34 cellular contexts compared by ENCODE assay signal in genomic region chr1:56852478-56852877, GRCh38. TPM values are rescaled to one million over a fixed set of nuclear protein-coding genes. Genes with fewer than 3 reads are reported as not detected.
"Had no signal": no experiment of that assay in that cellular context is flagged by ENCODE, and none has a peak within 500 bp of the region (broad histone marks: within the 10 kb centered on the region; RNA-seq: fewer than 3 reads in every experiment).

No MANE protein-coding gene starts in this region.

- H3K9ac ChIP-seq: parathyroid adenoma had no signal

- H2AFZ ChIP-seq: parathyroid adenoma had no signal

- H3K9me3 Mint-ChIP-seq: natural killer cell; nephron; stimulated activated effector memory CD8-positive, alpha-beta T cell treated with anti-CD3 and anti-CD28 coated beads, Interleukin-12 subunit alpha, Interleukin-12 subunit beta, amount 100 ng/mL, for 72 hours; stimulated activated naive B cell treated with anti-CD40 and anti-IgM and Interleukin-4, amounts not matched to agents 10 μg/mL and 1 μg/mL and 100 μg/mL, for 72 hours; stimulated activated naive CD8-positive, alpha-beta T cell treated with anti-CD3 and anti-CD28 coated beads, Interleukin-15, Interleukin-2, amounts not matched to agents 100 ng/mL and 50 ng/mL, for 24 hours; type B pancreatic cell had no signal

- H3K27ac ChIP-seq: neutrophil, ovary, parathyroid adenoma, psoas muscle, skin epidermis, stomach, thoracic aorta, thyroid gland, tibial nerve, upper lobe of right lung, uterus had no signal

- H3K27ac Mint-ChIP-seq: naive thymus-derived CD4-positive, alpha-beta T cell; natural killer cell; nephron; progenitor cell of endocrine pancreas; stimulated activated effector memory CD8-positive, alpha-beta T cell treated with anti-CD3 and anti-CD28 coated beads, Interleukin-12 subunit alpha, Interleukin-12 subunit beta, amount 100 ng/mL, for 72 hours; stimulated activated naive B cell treated with anti-CD40 and anti-IgM and Interleukin-4, amounts not matched to agents 10 μg/mL and 1 μg/mL and 100 μg/mL, for 72 hours; stimulated activated naive CD8-positive, alpha-beta T cell treated with anti-CD3 and anti-CD28 coated beads, Interleukin-15, Interleukin-2, amounts not matched to agents 100 ng/mL and 50 ng/mL, for 24 hours; type B pancreatic cell had no signal

- H3K27me3 ChIP-seq: ovary, stomach, thyroid gland, tibial nerve, upper lobe of right lung had no signal

- H3K4me3 Mint-ChIP-seq: naive thymus-derived CD4-positive, alpha-beta T cell; natural killer cell; nephron; stimulated activated effector memory CD8-positive, alpha-beta T cell treated with anti-CD3 and anti-CD28 coated beads, Interleukin-12 subunit alpha, Interleukin-12 subunit beta, amount 100 ng/mL, for 72 hours; stimulated activated naive B cell treated with anti-CD40 and anti-IgM and Interleukin-4, amounts not matched to agents 10 μg/mL and 1 μg/mL and 100 μg/mL, for 72 hours; stimulated activated naive CD8-positive, alpha-beta T cell treated with anti-CD3 and anti-CD28 coated beads, Interleukin-15, Interleukin-2, amounts not matched to agents 100 ng/mL and 50 ng/mL, for 24 hours; type B pancreatic cell had no signal

- ATAC-seq: naive thymus-derived CD4-positive, alpha-beta T cell; natural killer cell; psoas muscle; right cardiac atrium; sciatic nerve; stimulated activated effector memory CD8-positive, alpha-beta T cell treated with anti-CD3 and anti-CD28 coated beads, Interleukin-12 subunit alpha, Interleukin-12 subunit beta, amount 100 ng/mL, for 72 hours; stimulated activated naive B cell treated with anti-CD40 and anti-IgM and Interleukin-4, amounts not matched to agents 10 μg/mL and 1 μg/mL and 100 μg/mL, for 72 hours; upper lobe of right lung had no signal

- H3K4me1 Mint-ChIP-seq: naive thymus-derived CD4-positive, alpha-beta T cell; nephron; stimulated activated effector memory CD8-positive, alpha-beta T cell treated with anti-CD3 and anti-CD28 coated beads, Interleukin-12 subunit alpha, Interleukin-12 subunit beta, amount 100 ng/mL, for 72 hours; stimulated activated naive B cell treated with anti-CD40 and anti-IgM and Interleukin-4, amounts not matched to agents 10 μg/mL and 1 μg/mL and 100 μg/mL, for 72 hours had no signal

- H3K4me3 ChIP-seq: ovary, psoas muscle, skin epidermis, stomach, thoracic aorta, thyroid gland, tibial nerve, upper lobe of right lung, uterus had no signal

- DNase-seq: naive thymus-derived CD4-positive, alpha-beta T cell; natural killer cell; occipital lobe; ovary; posterior cingulate gyrus; psoas muscle; right cardiac atrium; stimulated activated CD4-positive, alpha-beta T cell treated with anti-CD3 and anti-CD28 coated beads, Interleukin-15, amount 100 ng/mL, for 24 hours; stimulated activated CD4-positive, alpha-beta T cell treated with anti-CD3 and anti-CD28 coated beads, Interleukin-2, amount 100 ng/mL, for 24 hours; stimulated activated CD4-positive, alpha-beta T cell treated with anti-CD3 and anti-CD28 coated beads, Interleukin-2, amount 100 ng/mL, for 48 hours; stimulated activated CD4-positive, alpha-beta T cell treated with anti-CD3 and anti-CD28 coated beads, Interleukin-4, amount 100 ng/mL, for 24 hours; stimulated activated naive B cell treated with anti-CD40 and anti-IgM and Interleukin-4, amounts not matched to agents 10 μg/mL and 1 μg/mL and 100 μg/mL, for 72 hours; stimulated activated naive CD4-positive, alpha-beta T cell treated with Interleukin-2 at 50 U/mL for 16 hours; stomach; thyroid gland; upper lobe of right lung; uterus had no signal

- H3K79me2 ChIP-seq: parathyroid adenoma had no signal

- H3K36me3 Mint-ChIP-seq: naive thymus-derived CD4-positive, alpha-beta T cell; natural killer cell; stimulated activated effector memory CD8-positive, alpha-beta T cell treated with anti-CD3 and anti-CD28 coated beads, Interleukin-12 subunit alpha, Interleukin-12 subunit beta, amount 100 ng/mL, for 72 hours; stimulated activated naive B cell treated with anti-CD40 and anti-IgM and Interleukin-4, amounts not matched to agents 10 μg/mL and 1 μg/mL and 100 μg/mL, for 72 hours; type B pancreatic cell had no signal

- H3K9me3 ChIP-seq: neutrophil, ovary, psoas muscle, stomach, thoracic aorta, thyroid gland, tibial nerve, upper lobe of right lung, uterus had no signal

- H3K36me3 ChIP-seq: neutrophil, ovary, stomach, thoracic aorta, thyroid gland, tibial nerve, upper lobe of right lung, uterus had no signal

- H3K4me1 ChIP-seq: parathyroid adenoma, psoas muscle, stomach, thyroid gland, tibial nerve, upper lobe of right lung, uterus had no signal

RNA-seq across cellular contexts. Expression of gene C8A, which starts 2.1 kb away (rescaled TPM):
- total RNA-seq: naive thymus-derived CD4-positive, alpha-beta T cell; natural killer cell; occipital lobe; osteoblast; psoas muscle; renal cortical epithelial cell; right cardiac atrium; sciatic nerve; stomach; subcutaneous adipose tissue; temporal lobe; thoracic aorta; thyroid gland; tibial nerve; upper lobe of right lung; urinary bladder; uterus had no signal
- polyA plus RNA-seq: naive thymus-derived CD4-positive, alpha-beta T cell; neural cell; ovary; psoas muscle; right cardiac atrium had no signal

RNA-seq across cellular contexts. Expression of gene FYB2, which starts 33.3 kb away (rescaled TPM):
- total RNA-seq: naive thymus-derived CD4-positive, alpha-beta T cell; natural killer cell; osteoblast; sciatic nerve; subcutaneous adipose tissue; thoracic aorta; tibial nerve had no signal
- polyA plus RNA-seq: naive thymus-derived CD4-positive, alpha-beta T cell had no signal
